In genomic region chr11:109508185-109508584, GRCh38 we compare ENCODE assay signal across 15 cellular contexts.
DNase-seq lines count a peak whose midpoint lies in the region; ATAC-seq and TF ChIP-seq lines count a peak whose summit lies in the region.
"Had no signal": no experiment of that assay in that cellular context is flagged by ENCODE, and none has a peak within 500 bp of the region (broad histone marks: within the 10 kb centered on the region; RNA-seq: fewer than 3 reads in every experiment).

No MANE protein-coding gene starts in this region.

- peak overlapping the region; percentile 72 for H3K4me3 Mint-ChIP-seq in glutamatergic neuron (ENCODE audit: unreplicated experiment)
- no peak overlapping the region for H3K4me3 Mint-ChIP-seq in activated CD4-positive, alpha-beta memory T cell treated with anti-CD3 and anti-CD28 coated beads, Interleukin-2, amount 10 ng/mL, durations not matched to agents 7 days and 5 days
- H3K4me3 Mint-ChIP-seq: CD4-positive, alpha-beta memory T cell; GM23338 had no signal

- peaks cover 7% of the 10 kb centered on the region for H3K4me1 ChIP-seq in mammary epithelial cell (ENCODE audit: insufficient read depth, low read length)
- H3K4me1 ChIP-seq: A549, BE2C had no signal

- no peaks in the 10 kb centered on the region for H3K36me3 Mint-ChIP-seq in glutamatergic neuron (ENCODE audit: unreplicated experiment)
- H3K36me3 Mint-ChIP-seq in activated CD4-positive, alpha-beta memory T cell treated with anti-CD3 and anti-CD28 coated beads, Interleukin-2, amount 10 ng/mL, durations not matched to agents 7 days and 5 days (ENCODE audit: low read depth) = no peaks in the 10 kb centered on the region
- H3K36me3 Mint-ChIP-seq: CD4-positive, alpha-beta memory T cell had no signal

- no peaks in the 10 kb centered on the region for H3K9me3 ChIP-seq in mammary epithelial cell (replicated peaks; ENCODE audit: insufficient read depth, low read length)
- H3K9me3 ChIP-seq: A549, BE2C had no signal

- no peaks in the 10 kb centered on the region for H3K36me3 ChIP-seq in mammary epithelial cell (ENCODE audit: insufficient read depth, low read length)
- H3K36me3 ChIP-seq: BE2C had no signal

- H3K9ac ChIP-seq in mammary epithelial cell (ENCODE audit: insufficient read depth, low read length) = no peak overlapping the region

- dilution Hi-C loops in mammary epithelial cell (cut with HindIII; ENCODE audit: low sequenced_read_pairs) = no loop called here

- H3K4me3 ChIP-seq in mammary epithelial cell (replicated peaks in 1 of 3; ENCODE audit: insufficient read depth in 1 of 3, low read depth in 2 of 3, low read length in 3 of 3) = no peak overlapping the region
- H3K4me3 ChIP-seq: A549, GM23338 had no signal

- no peak for ATAC-seq in GM21515 (IDR thresholded peaks at IDR 0.05; ENCODE audit: unreplicated experiment)
- ATAC-seq: A549, GM23338 had no signal

- no peaks in the 10 kb centered on the region for H3K27me3 ChIP-seq in mammary epithelial cell (ENCODE audit: insufficient read depth, low read length)
- H3K27me3 ChIP-seq: BE2C had no signal

- TF ChIP-seq CTCF in glutamatergic neuron (IDR thresholded peaks at IDR 0.05; ENCODE audit: partially characterized antibody, unreplicated experiment) (no peak), mammary epithelial cell (conservative IDR thresholded peaks at IDR 0.05 in 1 of 2, IDR thresholded peaks at IDR 0.05 in 1 of 2; ENCODE audit: extremely low read depth in 1 of 2, insufficient read depth in 1 of 2, low read depth in 1 of 2, low read length in 2 of 2) (no peak)

- no peaks in the 10 kb centered on the region for H3K79me2 ChIP-seq in mammary epithelial cell (ENCODE audit: insufficient read depth, low read length)

- BruUV-seq in mammary epithelial cell (replicated peaks; lab: Mats Ljungman, UMichigan) = no TSS peak

- H3K27me3 Mint-ChIP-seq in glutamatergic neuron (ENCODE audit: unreplicated experiment) = peaks cover 6% of the 10 kb centered on the region
- no peaks in the 10 kb centered on the region for H3K27me3 Mint-ChIP-seq in activated CD4-positive, alpha-beta memory T cell treated with anti-CD3 and anti-CD28 coated beads, Interleukin-2, amount 10 ng/mL, durations not matched to agents 7 days and 5 days
- H3K27me3 Mint-ChIP-seq: CD4-positive, alpha-beta memory T cell had no signal

- in situ Hi-C loops in mammary epithelial cell (cut with MboI; ENCODE audit: low sequenced_read_pairs in 2 of 2) = no loop called here

- POLR2A ChIA-PET in activated CD4-positive, alpha-beta memory T cell treated with anti-CD3 and anti-CD28 coated beads, Interleukin-2, amount 10 ng/mL, durations not matched to agents 7 days and 5 days (lab: Charles Lee) = no interaction called here

- DNase-seq in NCI-H146 (lab: John Stamatoyannopoulos, UW) (peak; percentile 73), NCI-H1930 (lab: John Stamatoyannopoulos, UW) (peak; percentile 43 to 72), NCI-H69 (lab: John Stamatoyannopoulos, UW) (peak; percentile 84), glutamatergic neuron (no peak), inferior parietal cortex (ENCODE audit: extremely low spot score) (no peak), mammary epithelial cell (no peak)
- no peak for DNase-seq in activated CD4-positive, alpha-beta memory T cell treated with anti-CD3 and anti-CD28 coated beads, Interleukin-2, amount 10 ng/mL, durations not matched to agents 7 days and 5 days
- DNase-seq: BE2C; CD4-positive, alpha-beta memory T cell; H7; IMR-90 had no signal

- peaks cover 33% of the 10 kb centered on the region for H3K4me1 Mint-ChIP-seq in glutamatergic neuron (ENCODE audit: low read depth, unreplicated experiment)
- H3K4me1 Mint-ChIP-seq in activated CD4-positive, alpha-beta memory T cell treated with anti-CD3 and anti-CD28 coated beads, Interleukin-2, amount 10 ng/mL, durations not matched to agents 7 days and 5 days = no peaks in the 10 kb centered on the region
- H3K4me1 Mint-ChIP-seq: CD4-positive, alpha-beta memory T cell; GM23338 had no signal

- intact Hi-C loops in mammary epithelial cell (cut with micrococcal nuclease) = no loop called here

- H3K27ac Mint-ChIP-seq in glutamatergic neuron (ENCODE audit: unreplicated experiment) = peak overlapping the region; percentile 99
- H3K27ac Mint-ChIP-seq in activated CD4-positive, alpha-beta memory T cell treated with anti-CD3 and anti-CD28 coated beads, Interleukin-2, amount 10 ng/mL, durations not matched to agents 7 days and 5 days = no peak overlapping the region
- H3K27ac Mint-ChIP-seq: CD4-positive, alpha-beta memory T cell; GM23338 had no signal

- peaks cover 10% of the 10 kb centered on the region for H3K9me3 Mint-ChIP-seq in glutamatergic neuron (ENCODE audit: unreplicated experiment)
- no peaks in the 10 kb centered on the region for H3K9me3 Mint-ChIP-seq in activated CD4-positive, alpha-beta memory T cell treated with anti-CD3 and anti-CD28 coated beads, Interleukin-2, amount 10 ng/mL, durations not matched to agents 7 days and 5 days
- H3K9me3 Mint-ChIP-seq: GM23338 had no signal

- H4K20me1 ChIP-seq in mammary epithelial cell (ENCODE audit: insufficient read depth, low read length) = no peaks in the 10 kb centered on the region

- CTCF ChIA-PET in mammary epithelial cell (lab: Charles Lee; ENCODE audit: low non-redundant PET) = no interaction called here
- CTCF ChIA-PET in activated CD4-positive, alpha-beta memory T cell treated with anti-CD3 and anti-CD28 coated beads, Interleukin-2, amount 10 ng/mL, durations not matched to agents 7 days and 5 days (lab: Charles Lee) = no interaction called here

- H2AFZ ChIP-seq in mammary epithelial cell (ENCODE audit: low read depth, low read length) = no peak overlapping the region
- H2AFZ ChIP-seq: GM23338 had no signal

- no peak overlapping the region for H3K4me2 ChIP-seq in mammary epithelial cell (ENCODE audit: insufficient read depth, low read depth, low read length)
- H3K4me2 ChIP-seq: A549, GM23338 had no signal

- H3K27ac ChIP-seq in mammary epithelial cell (ENCODE audit: insufficient read depth, low read depth, low read length) = no peak overlapping the region
- H3K27ac ChIP-seq: A549, C4-2B had no signal

- 90% methylated on average over 1 of the region's 1 CpG for WGBS in mammary epithelial cell (ENCODE audit: low coverage, missing lambda C conversion rate)

Comparison
In these comparisons a context has a peak if more than half of its experiments do, and no peak if none do; other contexts are left out.
1. DNase-seq: peak in NCI-H146 (single experiment), NCI-H1930 (2 of 2) and NCI-H69 (single experiment); none in glutamatergic neuron (single experiment), inferior parietal cortex (single experiment), mammary epithelial cell (single experiment) and activated CD4-positive, alpha-beta memory T cell treated with anti-CD3 and anti-CD28 coated beads, Interleukin-2, amount 10 ng/mL, durations not matched to agents 7 days and 5 days (single experiment).